ENCODE assay signal across 24 cellular contexts in the genomic region with DNA sequence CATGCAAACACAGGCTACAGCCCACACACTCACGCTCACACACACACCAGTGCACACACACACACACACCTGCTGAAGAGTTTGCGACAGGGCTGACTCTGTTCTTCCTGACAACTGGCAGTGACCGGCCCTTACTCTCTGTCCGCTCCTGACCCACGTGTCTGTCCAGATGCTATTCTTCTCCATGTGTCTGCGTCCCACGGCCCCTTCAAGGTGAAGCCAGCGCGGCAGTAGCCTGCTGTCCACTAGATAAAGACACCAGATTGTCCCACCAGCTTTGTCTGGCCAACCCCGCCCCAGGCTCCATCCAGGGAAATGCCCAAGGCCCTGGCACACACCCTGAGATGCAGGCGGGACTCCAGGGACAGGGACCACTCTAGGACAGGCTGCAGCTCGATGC.
"Had no signal": no experiment of that assay in that cellular context is flagged by ENCODE, and none has a peak within 500 bp of the region (broad histone marks: within the 10 kb centered on the region; RNA-seq: fewer than 3 reads in every experiment).

No MANE protein-coding gene starts in this region.

- H3K4me1 Mint-ChIP-seq: immature natural killer cell; naive thymus-derived CD8-positive, alpha-beta T cell; stimulated activated memory B cell treated with anti-CD40 and anti-IgM and Interleukin-4, amounts not matched to agents 10 μg/mL and 1 μg/mL and 100 μg/mL, for 72 hours; stimulated activated naive CD8-positive, alpha-beta T cell treated with anti-CD3 and anti-CD28 coated beads, Interleukin-15, amount 100 ng/mL, for 72 hours had no signal

- H3K27me3 ChIP-seq: right atrium auricular region, transverse colon, upper lobe of right lung, uterus had no signal

- H3K9me3 Mint-ChIP-seq: immature natural killer cell; naive thymus-derived CD8-positive, alpha-beta T cell; nephron progenitor cell; stimulated activated memory B cell treated with anti-CD40 and anti-IgM and Interleukin-4, amounts not matched to agents 10 μg/mL and 1 μg/mL and 100 μg/mL, for 72 hours; stimulated activated naive CD8-positive, alpha-beta T cell treated with anti-CD3 and anti-CD28 coated beads, Interleukin-15, amount 100 ng/mL, for 72 hours had no signal

- FAIRE-seq: frontal cortex had no signal

- H3K36me3 Mint-ChIP-seq: immature natural killer cell; naive thymus-derived CD8-positive, alpha-beta T cell; stimulated activated memory B cell treated with anti-CD40 and anti-IgM and Interleukin-4, amounts not matched to agents 10 μg/mL and 1 μg/mL and 100 μg/mL, for 72 hours had no signal

- H3K9ac ChIP-seq: parathyroid adenoma had no signal

- H3K36me3 ChIP-seq: left ventricle myocardium inferior, lower lobe of right lung, prostate gland, right atrium auricular region, sigmoid colon, suprapubic skin, transverse colon, upper lobe of right lung, uterus had no signal

- H3K27ac ChIP-seq: dorsolateral prefrontal cortex, left ventricle myocardium inferior, lower lobe of right lung, parathyroid adenoma, prostate gland, right atrium auricular region, sigmoid colon, suprapubic skin, transverse colon, upper lobe of right lung, uterus had no signal

- H3K9me3 ChIP-seq: left ventricle myocardium inferior, lower lobe of right lung, prostate gland, right atrium auricular region, sigmoid colon, suprapubic skin, transverse colon, upper lobe of right lung, uterus had no signal

- H3K4me3 Mint-ChIP-seq: immature natural killer cell; naive thymus-derived CD8-positive, alpha-beta T cell; nephron progenitor cell; stimulated activated memory B cell treated with anti-CD40 and anti-IgM and Interleukin-4, amounts not matched to agents 10 μg/mL and 1 μg/mL and 100 μg/mL, for 72 hours; stimulated activated naive CD8-positive, alpha-beta T cell treated with anti-CD3 and anti-CD28 coated beads, Interleukin-15, amount 100 ng/mL, for 72 hours had no signal

- H3K4me1 ChIP-seq: left ventricle myocardium inferior, lower lobe of right lung, parathyroid adenoma, prostate gland, right atrium auricular region, sigmoid colon, suprapubic skin, transverse colon, upper lobe of right lung, uterus had no signal

- ATAC-seq: left colon; lower lobe of right lung; naive thymus-derived CD8-positive, alpha-beta T cell; stimulated activated memory B cell treated with anti-CD40 and anti-IgM and Interleukin-4, amounts not matched to agents 10 μg/mL and 1 μg/mL and 100 μg/mL, for 72 hours; stimulated activated naive CD8-positive, alpha-beta T cell treated with anti-CD3 and anti-CD28 coated beads, Interleukin-15, amount 100 ng/mL, for 72 hours; upper lobe of right lung had no signal

- H3K4me3 ChIP-seq: dorsolateral prefrontal cortex, left ventricle myocardium inferior, lower lobe of right lung, prostate gland, right atrium auricular region, sigmoid colon, suprapubic skin, transverse colon, upper lobe of right lung, uterus had no signal

- H3K79me2 ChIP-seq: parathyroid adenoma had no signal

- H3K27ac Mint-ChIP-seq: immature natural killer cell; naive thymus-derived CD8-positive, alpha-beta T cell; nephron progenitor cell; stimulated activated memory B cell treated with anti-CD40 and anti-IgM and Interleukin-4, amounts not matched to agents 10 μg/mL and 1 μg/mL and 100 μg/mL, for 72 hours; stimulated activated naive CD8-positive, alpha-beta T cell treated with anti-CD3 and anti-CD28 coated beads, Interleukin-15, amount 100 ng/mL, for 72 hours had no signal

- H2AFZ ChIP-seq: parathyroid adenoma had no signal

- DNase-seq: effector CD4-positive, alpha-beta T cell; hypothalamus; immature natural killer cell; islet precursor cell; kidney glomerular epithelial cell; left colon; left ventricle myocardium inferior; lower lobe of right lung; naive thymus-derived CD8-positive, alpha-beta T cell; nephron progenitor cell; occipital lobe; stimulated activated CD4-positive, alpha-beta T cell treated with anti-CD3 and anti-CD28 coated beads, Interleukin-4, amount 100 ng/mL, for 4 hours; stimulated activated naive CD8-positive, alpha-beta T cell treated with anti-CD3 and anti-CD28 coated beads, Interleukin-15, amount 100 ng/mL, for 72 hours; transverse colon; upper lobe of right lung; uterus had no signal
